Comparison of ENCODE assay signal across 1 cellular context in genomic region chr1:157138220-157139124, GRCh38.
A peak's percentile ranks its signal among the peaks of the same experiment; 100 is the strongest.
TF ChIP-seq lines count a peak whose summit lies in the region.

Gene ETV3, minus strand, starts transcription at chr1:157138395. Its CDS starts 2,043 bp downstream, at chr1:157136352.

TF ChIP-seq in H1, 55 proteins besides CTCF, POLR2A, EP300 and RAD21:
- TF ChIP-seq CTBP2 (IDR thresholded peaks at IDR 0.05; ENCODE audit: borderline replicate concordance, insufficient read depth, insufficient read length, low read length), result no peak
- no peak for TF ChIP-seq BCL11A (IDR thresholded peaks at IDR 0.05; ENCODE audit: low read depth in 2 of 2, low read length in 2 of 2)
- TF ChIP-seq E2F6 (IDR thresholded peaks at IDR 0.05), result no peak
- TF ChIP-seq ATF2 (IDR thresholded peaks at IDR 0.05; ENCODE audit: low read length), result no peak
- no peak for TF ChIP-seq KDM5A (IDR thresholded peaks at IDR 0.05; ENCODE audit: low read length)
- no peak for TF ChIP-seq SP1 (IDR thresholded peaks at IDR 0.05; ENCODE audit: low read depth, low read length)
- TF ChIP-seq BACH1 (IDR thresholded peaks at IDR 0.05; ENCODE audit: low read length), result peak; percentile 19; the same call in 1 of the 2 replicates
- TF ChIP-seq SRF (IDR thresholded peaks at IDR 0.05; ENCODE audit: low read depth, low read length), result no peak
- TF ChIP-seq SIX5 (IDR thresholded peaks at IDR 0.05; ENCODE audit: low read depth, low read length), result no peak
- TF ChIP-seq USF2 (IDR thresholded peaks at IDR 0.05; ENCODE audit: low read length), result no peak
- TF ChIP-seq SIRT6 (IDR thresholded peaks at IDR 0.05; ENCODE audit: low read length), result no peak
- no peak for TF ChIP-seq RFX5 (IDR thresholded peaks at IDR 0.05; ENCODE audit: borderline replicate concordance, low read depth, low read length)
- no peak; a peak in 1 of 4 replicates for TF ChIP-seq SIN3A (conservative IDR thresholded peaks at IDR 0.05 in 1 of 2, IDR thresholded peaks at IDR 0.05 in 1 of 2; ENCODE audit: low read depth in 1 of 2, low read length in 2 of 2)
- no peak for TF ChIP-seq MAFK (IDR thresholded peaks at IDR 0.05; ENCODE audit: low read depth, low read length)
- no peak for TF ChIP-seq JUN (IDR thresholded peaks at IDR 0.05; ENCODE audit: low read depth, low read length)
- TF ChIP-seq RXRA (IDR thresholded peaks at IDR 0.05; ENCODE audit: insufficient read depth, low read depth, low read length), result no peak
- TF ChIP-seq SUZ12 (IDR thresholded peaks at IDR 0.05; ENCODE audit: low read length), result no peak
- TF ChIP-seq EGR1 (IDR thresholded peaks at IDR 0.05; ENCODE audit: borderline replicate concordance, low read depth, low read length), result peak; percentile 68; the same call in 1 of the 2 replicates
- TF ChIP-seq POU5F1 (IDR thresholded peaks at IDR 0.05; ENCODE audit: low read depth, low read length), result no peak
- TF ChIP-seq TEAD4 (IDR thresholded peaks at IDR 0.05; ENCODE audit: low read depth, low read length), result no peak
- no peak for TF ChIP-seq FOSL1 (IDR thresholded peaks at IDR 0.05; ENCODE audit: insufficient read depth, low read depth, low read length)
- no peak for TF ChIP-seq SP4 (IDR thresholded peaks at IDR 0.05; ENCODE audit: low read length)
- no peak for TF ChIP-seq NANOG (IDR thresholded peaks at IDR 0.05; ENCODE audit: insufficient read depth, low read depth, low read length, poor library complexity, severe bottlenecking)
- no peak for TF ChIP-seq JUND (IDR thresholded peaks at IDR 0.05; ENCODE audit: low read length)
- peak; percentile 93 for TF ChIP-seq ASH2L (IDR thresholded peaks at IDR 0.05; ENCODE audit: low read length)
- TF ChIP-seq RNF2 (IDR thresholded peaks at IDR 0.05; ENCODE audit: borderline replicate concordance, low read depth, low read length, missing control alignments, poor library complexity, severe bottlenecking), result no peak
- TF ChIP-seq PHF8 (conservative IDR thresholded peaks at IDR 0.05; ENCODE audit: low read depth, low read length), result peak; percentile 67
- no peak for TF ChIP-seq YY1 (IDR thresholded peaks at IDR 0.05; ENCODE audit: low read depth, low read length)
- no peak for TF ChIP-seq NRF1 (IDR thresholded peaks at IDR 0.05; ENCODE audit: low read depth, low read length)
- TF ChIP-seq CHD2 (IDR thresholded peaks at IDR 0.05; ENCODE audit: low read length), result no peak
- TF ChIP-seq CBX5 (IDR thresholded peaks at IDR 0.05; ENCODE audit: low read depth, low read length), result no peak
- peak; percentile 82 for TF ChIP-seq POLR2AphosphoS5 (IDR thresholded peaks at IDR 0.05; ENCODE audit: low read depth, low read length)
- TF ChIP-seq CREB1 (IDR thresholded peaks at IDR 0.05), result peak; percentile 85
- no peak for TF ChIP-seq BRCA1 (IDR thresholded peaks at IDR 0.05; ENCODE audit: low read depth, low read length)
- peak; percentile 48 for TF ChIP-seq TAF7 (optimal IDR thresholded peaks at IDR 0.05; ENCODE audit: borderline replicate concordance, low read depth, low read length)
- no peak for TF ChIP-seq ZNF274 (IDR thresholded peaks at IDR 0.05; ENCODE audit: borderline replicate concordance, extremely low read depth, low read length)
- no peak for TF ChIP-seq HDAC6 (IDR thresholded peaks at IDR 0.05; ENCODE audit: low read depth, low read length)
- TF ChIP-seq SP2 (IDR thresholded peaks at IDR 0.05; ENCODE audit: low read length), result no peak
- TF ChIP-seq CHD7 (IDR thresholded peaks at IDR 0.05; ENCODE audit: insufficient replicate concordance, low read length), result no peak
- TF ChIP-seq ATF3 (IDR thresholded peaks at IDR 0.05; ENCODE audit: insufficient read depth, low read depth, low read length), result no peak
- no peak for TF ChIP-seq TCF12 (IDR thresholded peaks at IDR 0.05; ENCODE audit: low read depth, low read length)
- TF ChIP-seq KDM1A (IDR thresholded peaks at IDR 0.05; ENCODE audit: borderline replicate concordance, low read length), result no peak
- peak; percentile 67 for TF ChIP-seq MAX (IDR thresholded peaks at IDR 0.05)
- TF ChIP-seq CEBPB (IDR thresholded peaks at IDR 0.05; ENCODE audit: low read depth, low read length), result no peak
- peak; percentile 19 to 51; a peak in 1 of 4 replicates for TF ChIP-seq HDAC2 (IDR thresholded peaks at IDR 0.05; ENCODE audit: borderline replicate concordance in 1 of 2, low read depth in 2 of 2, low read length in 2 of 2)
- peak; percentile 66 for TF ChIP-seq TAF1 (IDR thresholded peaks at IDR 0.05; ENCODE audit: low read depth, low read length)
- no peak for TF ChIP-seq CBX8 (IDR thresholded peaks at IDR 0.05; ENCODE audit: borderline replicate concordance, low read depth, low read length)
- TF ChIP-seq EZH2 (IDR thresholded peaks at IDR 0.05; ENCODE audit: low read depth, low read length, severe bottlenecking), result no peak
- no peak for TF ChIP-seq SAP30 (IDR thresholded peaks at IDR 0.05; ENCODE audit: insufficient read depth, insufficient replicate concordance, low read length)
- peak; percentile 60 for TF ChIP-seq KDM4A (IDR thresholded peaks at IDR 0.05; ENCODE audit: low read depth, low read length, severe bottlenecking)
- TF ChIP-seq GABPA (IDR thresholded peaks at IDR 0.05; ENCODE audit: borderline replicate concordance, insufficient read depth, low read length), result peak; percentile 69; the same call in 1 of the 2 replicates
- TF ChIP-seq TBP (IDR thresholded peaks at IDR 0.05; ENCODE audit: low read depth, low read length), result peak; percentile 63
- no peak; the same call in 1 of the 2 replicates for TF ChIP-seq RBBP5 (IDR thresholded peaks at IDR 0.05; ENCODE audit: borderline replicate concordance, low read depth, low read length)
